8 cellular contexts compared by ENCODE assay signal in genomic region chr3:23202203-23202920, GRCh38. TPM values are rescaled to one million over a fixed set of nuclear protein-coding genes. Genes with fewer than 3 reads are reported as not detected.
DNase-seq lines count a peak whose midpoint lies in the region; ATAC-seq and TF ChIP-seq lines count a peak whose summit lies in the region.

No MANE protein-coding gene starts in this region.

- H3K4me1 ChIP-seq in rectal smooth muscle tissue (ENCODE audit: control insufficient read depth, insufficient read depth, low read length), result peaks cover 8% of the 10 kb centered on the region

- ATAC-seq in GM19452 (IDR thresholded peaks at IDR 0.05; ENCODE audit: unreplicated experiment), result peak; percentile 13
- peak; percentile 48 for ATAC-seq in left ventricle myocardium superior

- no peaks in the 10 kb centered on the region for H3K36me3 Mint-ChIP-seq in activated naive CD8-positive, alpha-beta T cell treated with anti-CD3 and anti-CD28 coated beads for 36 hours

- peak overlapping the region; percentile 97 for H3K27ac ChIP-seq in C4-2B
- peak overlapping the region; percentile 53 for H3K27ac ChIP-seq in HL-60 (replicated peaks)
- H3K27ac ChIP-seq in rectal smooth muscle tissue (ENCODE audit: low read depth, low read length), result peak overlapping the region; percentile 80

- H3K9me3 Mint-ChIP-seq in activated naive CD8-positive, alpha-beta T cell treated with anti-CD3 and anti-CD28 coated beads for 36 hours, result no peaks in the 10 kb centered on the region

- no peaks in the 10 kb centered on the region for H3K36me3 ChIP-seq in rectal smooth muscle tissue (ENCODE audit: control insufficient read depth, insufficient read depth, low read length)

- H3K9ac ChIP-seq in rectal smooth muscle tissue (ENCODE audit: low read length), result peak overlapping the region; percentile 72

- H3K27ac Mint-ChIP-seq in activated naive CD8-positive, alpha-beta T cell treated with anti-CD3 and anti-CD28 coated beads for 36 hours, result peak overlapping the region; percentile 58

- intact Hi-C loops in left ventricle myocardium superior (cut with micrococcal nuclease), result loop anchor here (5.0 kb wide), 1 partner anchor 210 kb away; no protein-coding TSS in a partner anchor

- TF ChIP-seq CTCF in C4-2B (conservative IDR thresholded peaks at IDR 0.05) (no peak), HL-60 (IDR thresholded peaks at IDR 0.05; ENCODE audit: insufficient read depth, low read length) (no peak)

- H3K4me3 ChIP-seq in HL-60 (replicated peaks; ENCODE audit: insufficient read depth, low read length) (peak overlapping the region; percentile 66), rectal smooth muscle tissue (ENCODE audit: low read length) (peak overlapping the region; percentile 85)

- H3K4me3 Mint-ChIP-seq in activated naive CD8-positive, alpha-beta T cell treated with anti-CD3 and anti-CD28 coated beads for 36 hours, result peak overlapping the region; percentile 79

- H3K27me3 ChIP-seq in HL-60 (ENCODE audit: insufficient read depth, poor library complexity, severe bottlenecking) (no peaks in the 10 kb centered on the region), rectal smooth muscle tissue (ENCODE audit: control insufficient read depth, insufficient read depth, low read length) (no peaks in the 10 kb centered on the region)

- DNase-seq in HL-60 (ENCODE audit: low read depth in 1 of 2, low spot score in 1 of 2), result peak in 1 of 2 experiments; percentile 36
- no peak for DNase-seq in activated naive CD8-positive, alpha-beta T cell treated with anti-CD3 and anti-CD28 coated beads for 36 hours
- no peak for DNase-seq in left ventricle myocardium superior
- no peak for DNase-seq in SIG-M5 (lab: John Stamatoyannopoulos, UW)
- no peak for DNase-seq in central memory CD4-positive, alpha-beta T cell

- H3K4me1 Mint-ChIP-seq in activated naive CD8-positive, alpha-beta T cell treated with anti-CD3 and anti-CD28 coated beads for 36 hours, result peaks cover 21% of the 10 kb centered on the region

- H3K27me3 Mint-ChIP-seq in activated naive CD8-positive, alpha-beta T cell treated with anti-CD3 and anti-CD28 coated beads for 36 hours, result peaks cover 4% of the 10 kb centered on the region

RNA-seq across cellular contexts. Expression of gene UBE2E2, which starts 0.8 kb away (rescaled TPM):
- 10 to 100 TPM; 13.2 to 18.1 TPM for total RNA-seq in activated naive CD8-positive, alpha-beta T cell treated with anti-CD3 and anti-CD28 coated beads for 36 hours
- total RNA-seq in left ventricle myocardium superior, result 38.3 TPM
